Comparison of ENCODE assay signal across 13 cellular contexts in the genomic region with DNA sequence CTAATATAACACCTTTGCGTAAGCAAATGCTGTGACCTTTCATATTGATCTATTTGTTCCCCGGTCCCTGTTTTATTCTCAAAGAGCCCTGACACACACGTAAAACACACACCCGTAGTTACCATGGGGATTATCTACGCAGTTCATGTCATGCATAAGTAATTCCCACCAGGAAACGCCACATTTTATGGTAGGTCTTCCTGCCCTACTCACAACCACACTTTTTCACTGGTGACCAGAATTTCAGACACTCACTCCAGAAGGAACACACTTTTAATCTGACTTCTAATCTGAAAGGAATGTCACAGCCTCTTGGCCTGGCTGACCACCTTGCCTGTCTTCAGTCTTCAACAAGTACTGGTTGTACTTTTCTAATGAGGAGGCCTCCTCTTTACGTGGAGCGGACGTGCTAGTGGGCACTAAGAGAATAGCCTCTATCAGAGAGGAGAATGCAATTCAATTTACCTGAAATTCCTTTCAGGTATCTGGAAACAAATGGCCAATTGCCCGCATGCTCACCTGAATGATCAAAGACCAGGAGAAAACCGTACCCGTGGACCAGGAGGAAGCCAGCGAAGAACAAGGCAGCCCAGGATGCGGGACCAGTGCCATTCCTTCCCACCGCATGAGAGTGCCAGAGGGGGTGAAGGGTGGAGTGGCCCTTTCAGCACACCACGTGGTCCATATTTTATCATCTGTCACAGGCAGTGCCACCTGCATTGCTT. TPM values are rescaled to one million over a fixed set of nuclear protein-coding genes. Genes with fewer than 3 reads are reported as not detected.
DNase-seq lines count a peak whose midpoint lies in the region; ATAC-seq and TF ChIP-seq lines count a peak whose summit lies in the region.
"Had no signal": no experiment of that assay in that cellular context is flagged by ENCODE, and none has a peak within 500 bp of the region (broad histone marks: within the 10 kb centered on the region; RNA-seq: fewer than 3 reads in every experiment).

No MANE protein-coding gene starts in this region.

- H3K4me2 ChIP-seq in IMR-90 (ENCODE audit: low read depth, low read length) (no peak overlapping the region), smooth muscle cell (peak overlapping the region; percentile 14)

- TF ChIP-seq POLR2A in IMR-90 (IDR thresholded peaks at IDR 0.05; ENCODE audit: low read depth, low read length) = no peak

- CTCF ChIA-PET in IMR-90 (lab: Yijun Ruan, JAX) = interaction anchor here (0.5 kb wide), 1 partner anchor 165 kb away, joined by 3 read pairs; no protein-coding TSS in a partner anchor

- H4K20me1 ChIP-seq in IMR-90 (ENCODE audit: insufficient read depth, low read length) = peaks cover 64% of the 10 kb centered on the region
- peaks cover 76% of the 10 kb centered on the region for H4K20me1 ChIP-seq in smooth muscle cell (ENCODE audit: low read depth)

- H2BK120ac ChIP-seq in IMR-90 (ENCODE audit: low read depth, low read length) = no peak overlapping the region

- H3K27me3 Mint-ChIP-seq in effector memory CD8-positive, alpha-beta T cell = no peaks in the 10 kb centered on the region
- no peaks in the 10 kb centered on the region for H3K27me3 Mint-ChIP-seq in CD14-positive monocyte (ENCODE audit: low read depth in 3 of 3)
- H3K27me3 Mint-ChIP-seq: activated naive CD4-positive, alpha-beta T cell treated with anti-CD3 and anti-CD28 coated beads, Interleukin-2, amount 10 ng/mL, durations not matched to agents 7 days and 5 days had no signal

- no peak for TF ChIP-seq RAD21 in IMR-90 (IDR thresholded peaks at IDR 0.05; ENCODE audit: low read length)

- peak overlapping the region in 1 of 2 donors; percentile 44 for H3K27ac Mint-ChIP-seq in effector memory CD8-positive, alpha-beta T cell
- H3K27ac Mint-ChIP-seq in CD14-positive monocyte = peak overlapping the region in 2 of 7 donors; percentile 20 to 22
- H3K27ac Mint-ChIP-seq: activated CD8-positive, alpha-beta T cell treated with anti-CD3 and anti-CD28 coated beads, Interleukin-2, amount 10 ng/mL, durations not matched to agents 7 days and 5 days; activated naive CD4-positive, alpha-beta T cell treated with anti-CD3 and anti-CD28 coated beads, Interleukin-2, amount 10 ng/mL, durations not matched to agents 7 days and 5 days had no signal

- H2BK20ac ChIP-seq in IMR-90 (ENCODE audit: low read depth, low read length) = no peak overlapping the region

- WGBS in IMR-90 (ENCODE audit: extremely low coverage in 2 of 2, insufficient read length in 1 of 2), 2 experiments = 85% methylated on average over 10 of the region's 16 CpGs; no CpG with 5 or more reads in 1 of the 2 experiments
- 78% methylated on average over 16 of the region's 16 CpGs for WGBS in smooth muscle cell (ENCODE audit: low lambda C conversion rate)

- H3K27me3 ChIP-seq in IMR-90 (ENCODE audit: control insufficient read depth, insufficient read depth, low read length) (no peaks in the 10 kb centered on the region), layer of hippocampus (ENCODE audit: control insufficient read depth, insufficient read depth, low read length) (no peaks in the 10 kb centered on the region), smooth muscle cell (ENCODE audit: low read depth) (no peaks in the 10 kb centered on the region)
- H3K27me3 ChIP-seq: gastroesophageal sphincter had no signal

- peaks cover 62% of the 10 kb centered on the region for H3K79me2 ChIP-seq in smooth muscle cell (ENCODE audit: low read depth)

- POLR2A ChIA-PET in IMR-90 (lab: Charles Lee; ENCODE audit: unreplicated experiment) = no interaction called here

- H3K9me1 ChIP-seq in IMR-90 (ENCODE audit: insufficient read depth, low read length) = peaks cover 27% of the 10 kb centered on the region

- H2AK9ac ChIP-seq in IMR-90 (replicated peaks; ENCODE audit: low read depth, low read length, poor library complexity) = no peak overlapping the region

- peak; percentile 39 for DNase-seq in IMR-90
- DNase-seq in astrocyte of the spinal cord (ENCODE audit: low read depth, low spot score) = peak; percentile 88
- DNase-seq in smooth muscle cell (lab: John Stamatoyannopoulos, UW; ENCODE audit: unreplicated experiment) = no peak
- no peak for DNase-seq in effector memory CD8-positive, alpha-beta T cell
- DNase-seq in CD14-positive monocyte (ENCODE audit: low spot score) = no peak
- DNase-seq in midbrain (lab: John Stamatoyannopoulos, UW) = no peak
- DNase-seq: activated CD8-positive, alpha-beta T cell treated with anti-CD3 and anti-CD28 coated beads, Interleukin-2, amount 10 ng/mL, durations not matched to agents 7 days and 5 days; activated naive CD4-positive, alpha-beta T cell treated with anti-CD3 and anti-CD28 coated beads, Interleukin-2, amount 10 ng/mL, durations not matched to agents 7 days and 5 days; NCI-H187 treated with DMSO at 0.1 percent for 48 hours; T-helper 2 cell had no signal

- H3K14ac ChIP-seq in IMR-90 (replicated peaks; ENCODE audit: low read depth, low read length) = no peak overlapping the region

- H4K91ac ChIP-seq in IMR-90 (ENCODE audit: insufficient read depth, low read depth, low read length) = no peak overlapping the region

- peak overlapping the region; percentile 43; the same call in 1 of the 2 replicates for H3K23ac ChIP-seq in IMR-90 (ENCODE audit: low read depth, low read length)

- no peak for TF ChIP-seq CTCF in IMR-90 (conservative IDR thresholded peaks at IDR 0.05; ENCODE audit: low read depth, low read length)
- no peak for TF ChIP-seq CTCF in astrocyte of the spinal cord (IDR thresholded peaks at IDR 0.05; ENCODE audit: low read depth, low read length)
- no peak for TF ChIP-seq CTCF in smooth muscle cell (IDR thresholded peaks at IDR 0.05; ENCODE audit: borderline replicate concordance, insufficient read depth, poor library complexity, severe bottlenecking)
- TF ChIP-seq CTCF in CD14-positive monocyte (IDR thresholded peaks at IDR 0.05) = no peak

- no peak overlapping the region for H4K5ac ChIP-seq in IMR-90 (ENCODE audit: low read depth, low read length)

- no peak overlapping the region for H3K27ac ChIP-seq in IMR-90 (ENCODE audit: insufficient read depth, low read length)
- H3K27ac ChIP-seq in layer of hippocampus (ENCODE audit: low read depth, low read length) = peak overlapping the region; percentile 16
- H3K27ac ChIP-seq in smooth muscle cell (ENCODE audit: low read depth) = peak overlapping the region; percentile 50
- H3K27ac ChIP-seq: gastroesophageal sphincter had no signal

- H3K9ac ChIP-seq in IMR-90 (ENCODE audit: low read depth, low read length) = no peak overlapping the region
- peak overlapping the region; percentile 23 for H3K9ac ChIP-seq in smooth muscle cell (ENCODE audit: low read depth)

- peaks cover 3 to 8% of the 10 kb centered on the region in 2 donors for H3K4me1 Mint-ChIP-seq in effector memory CD8-positive, alpha-beta T cell (ENCODE audit: low read depth in 2 of 2)
- no peaks in the 10 kb centered on the region for H3K4me1 Mint-ChIP-seq in CD14-positive monocyte
- H3K4me1 Mint-ChIP-seq: activated naive CD4-positive, alpha-beta T cell treated with anti-CD3 and anti-CD28 coated beads, Interleukin-2, amount 10 ng/mL, durations not matched to agents 7 days and 5 days had no signal

- in situ Hi-C loops in IMR-90 (cut with MboI; ENCODE audit: low sequenced_read_pairs) (no loop called here), astrocyte of the spinal cord (cut with HindIII; ENCODE audit: low sequenced_read_pairs) (no loop called here)

- no peak overlapping the region for H3K4ac ChIP-seq in IMR-90 (ENCODE audit: low read depth, low read length)

- BruUV-seq in IMR-90 (replicated peaks; lab: Mats Ljungman, UMichigan) = no TSS peak

- no peak for ATAC-seq in IMR-90 (ENCODE audit: low read depth)
- ATAC-seq in effector memory CD8-positive, alpha-beta T cell (replicated peaks) = no peak
- ATAC-seq: activated CD8-positive, alpha-beta T cell treated with anti-CD3 and anti-CD28 coated beads, Interleukin-2, amount 10 ng/mL, durations not matched to agents 7 days and 5 days; gastroesophageal sphincter had no signal

- H3K36me3 Mint-ChIP-seq in effector memory CD8-positive, alpha-beta T cell (ENCODE audit: insufficient read depth) = peaks cover 18% of the 10 kb centered on the region
- H3K36me3 Mint-ChIP-seq in CD14-positive monocyte = peaks cover 60 to 64% of the 10 kb centered on the region in 2 donors

- no peak overlapping the region for H2BK5ac ChIP-seq in IMR-90 (ENCODE audit: low read depth, low read length, poor library complexity, severe bottlenecking)

- no peak overlapping the region for H3K18ac ChIP-seq in IMR-90 (ENCODE audit: low read depth, low read length)

- no peak overlapping the region for H2AFZ ChIP-seq in IMR-90 (replicated peaks; ENCODE audit: low read length, poor library complexity)
- no peak overlapping the region for H2AFZ ChIP-seq in smooth muscle cell (ENCODE audit: low read depth)

- H3K79me1 ChIP-seq in IMR-90 (ENCODE audit: low read depth in 1 of 2, low read length in 2 of 2) = peaks cover 39 to 96% of the 10 kb centered on the region in 2 experiments

- H3K9me3 ChIP-seq in IMR-90 (ENCODE audit: control insufficient read depth, insufficient read depth, low read length) = no peaks in the 10 kb centered on the region
- no peaks in the 10 kb centered on the region for H3K9me3 ChIP-seq in smooth muscle cell (replicated peaks; ENCODE audit: low read depth)
- H3K9me3 ChIP-seq: gastroesophageal sphincter, HAP-1 had no signal

- no peak overlapping the region for H2BK15ac ChIP-seq in IMR-90 (ENCODE audit: low read depth, low read length)

- intact Hi-C loops in IMR-90 (cut with micrococcal nuclease) (no loop called here), CD14-positive monocyte (cut with micrococcal nuclease) (no loop called here)

- H3K36me3 ChIP-seq in IMR-90 (ENCODE audit: control insufficient read depth, insufficient read depth, low read length) = peaks cover 38% of the 10 kb centered on the region
- H3K36me3 ChIP-seq in smooth muscle cell (ENCODE audit: low read depth) = no peaks in the 10 kb centered on the region

- no peak overlapping the region for H2AK5ac ChIP-seq in IMR-90 (ENCODE audit: low read depth, low read length)

- peaks cover 4% of the 10 kb centered on the region for H3F3A ChIP-seq in smooth muscle cell (ENCODE audit: low read depth)

- H3K4me1 ChIP-seq in IMR-90 (ENCODE audit: control insufficient read depth, insufficient read depth, low read length) (no peaks in the 10 kb centered on the region), smooth muscle cell (ENCODE audit: low read depth) (no peaks in the 10 kb centered on the region)
- H3K4me1 ChIP-seq: HAP-1 had no signal

- dilution Hi-C loops in IMR-90 (cut with HindIII; ENCODE audit: low sequenced_read_pairs, unreplicated experiment) = no loop called here

- H4K8ac ChIP-seq in IMR-90 (ENCODE audit: low read depth in 2 of 2, low read length in 2 of 2) = no peak overlapping the region

- H3K4me3 Mint-ChIP-seq in effector memory CD8-positive, alpha-beta T cell = no peak overlapping the region
- no peak overlapping the region for H3K4me3 Mint-ChIP-seq in CD14-positive monocyte
- H3K4me3 Mint-ChIP-seq: activated CD8-positive, alpha-beta T cell treated with anti-CD3 and anti-CD28 coated beads, Interleukin-2, amount 10 ng/mL, durations not matched to agents 7 days and 5 days; activated naive CD4-positive, alpha-beta T cell treated with anti-CD3 and anti-CD28 coated beads, Interleukin-2, amount 10 ng/mL, durations not matched to agents 7 days and 5 days had no signal

- H3K4me3 ChIP-seq in IMR-90 (ENCODE audit: insufficient read depth, low read depth, low read length) (no peak overlapping the region), astrocyte of the spinal cord (ENCODE audit: low read depth, low read length) (no peak overlapping the region), smooth muscle cell (no peak overlapping the region)
- H3K4me3 ChIP-seq: gastroesophageal sphincter, HAP-1 had no signal

- H3K9me3 Mint-ChIP-seq in effector memory CD8-positive, alpha-beta T cell = no peaks in the 10 kb centered on the region
- no peaks in the 10 kb centered on the region for H3K9me3 Mint-ChIP-seq in CD14-positive monocyte
- H3K9me3 Mint-ChIP-seq: activated naive CD4-positive, alpha-beta T cell treated with anti-CD3 and anti-CD28 coated beads, Interleukin-2, amount 10 ng/mL, durations not matched to agents 7 days and 5 days had no signal

- no peak overlapping the region for H3K56ac ChIP-seq in IMR-90 (ENCODE audit: extremely low read depth, insufficient read depth, low read length)

RNA-seq across cellular contexts. Expression of gene SLC7A1, which starts 46.6 kb away (rescaled TPM):
- 9.7 and 10.3 TPM in 2 replicates for total RNA-seq in IMR-90 (2012; rRNA removed)
- polyA plus RNA-seq in IMR-90 (2012; rRNA removed) = 20.4 and 22.3 TPM in 2 replicates
- polyA plus RNA-seq in IMR-90 (2012; cell fraction: cytosol; rRNA removed) = 10.1 and 16.9 TPM in 2 replicates
- 25.5 and 27.8 TPM in 2 replicates for polyA plus RNA-seq in IMR-90 (2012; cell fraction: nucleus; rRNA removed; ENCODE audit: low replicate concordance)
- 19.6 and 36.6 TPM in 2 replicates for total RNA-seq in smooth muscle cell
- 7.9 and 13.7 TPM in 2 replicates for polyA plus RNA-seq in smooth muscle cell
- polyA plus RNA-seq in CD14-positive monocyte = under 1 TPM; 0.89 to 0.92 TPM

Comparison
In these comparisons a context has a peak if more than half of its experiments do, and no peak if none do; other contexts are left out.
1. DNase-seq: peak in IMR-90 (single experiment) and astrocyte of the spinal cord (single experiment); none in smooth muscle cell (single experiment), effector memory CD8-positive, alpha-beta T cell (0 of 3), CD14-positive monocyte (single experiment) and midbrain (single experiment).